Comparison of ENCODE assay signal across 19 cellular contexts in genomic region chr17:32335647-32336046, GRCh38. TPM values are rescaled to one million over a fixed set of nuclear protein-coding genes. Genes with fewer than 3 reads are reported as not detected.
DNase-seq lines count a peak whose midpoint lies in the region; ATAC-seq, FAIRE-seq and TF ChIP-seq lines count a peak whose summit lies in the region.
"Had no signal": no experiment of that assay in that cellular context is flagged by ENCODE, and none has a peak within 500 bp of the region (broad histone marks: within the 10 kb centered on the region; RNA-seq: fewer than 3 reads in every experiment).

No MANE protein-coding gene starts in this region.

- H3K9ac ChIP-seq in astrocyte (ENCODE audit: low read length) (no peak overlapping the region), MM.1S (ENCODE audit: low read length) (no peak overlapping the region)

- H3K4me1 Mint-ChIP-seq in astrocyte (ENCODE audit: low read depth, unreplicated experiment), result peaks cover 11% of the 10 kb centered on the region
- H3K4me1 Mint-ChIP-seq: WTC11 had no signal

- H3F3A ChIP-seq in MM.1S (ENCODE audit: insufficient read depth, low read length), result no peaks in the 10 kb centered on the region

- H3K79me2 ChIP-seq in astrocyte (ENCODE audit: insufficient read depth, low read length), result no peaks in the 10 kb centered on the region
- H3K79me2 ChIP-seq in MM.1S (ENCODE audit: low read length), result no peaks in the 10 kb centered on the region

- H4K20me1 ChIP-seq in astrocyte (ENCODE audit: insufficient read depth, low read length) (no peaks in the 10 kb centered on the region), MM.1S (ENCODE audit: insufficient read depth, low read length) (no peaks in the 10 kb centered on the region)

- H3K4me1 ChIP-seq in astrocyte (ENCODE audit: insufficient read depth, low read length) (peaks cover 6% of the 10 kb centered on the region), MM.1S (ENCODE audit: low read length) (no peaks in the 10 kb centered on the region)

- H3K9me3 ChIP-seq in astrocyte (ENCODE audit: insufficient read depth, low read depth, low read length) (no peaks in the 10 kb centered on the region), MM.1S (replicated peaks; ENCODE audit: insufficient read depth, low read length) (no peaks in the 10 kb centered on the region)
- H3K9me3 ChIP-seq: MG63 had no signal

- H3K27ac ChIP-seq in astrocyte (ENCODE audit: low read depth, low read length) (no peak overlapping the region), MM.1S (ENCODE audit: low read length) (no peak overlapping the region)

- H2AFZ ChIP-seq in astrocyte (ENCODE audit: low read depth, low read length) (no peak overlapping the region), MM.1S (ENCODE audit: low read length) (no peak overlapping the region)

- DNase-seq in A172 (ENCODE audit: low spot score), result peak; percentile 69
- peak; percentile 83 for DNase-seq in GM04503 (ENCODE audit: low read depth)
- peak; percentile 84 for DNase-seq in astrocyte (ENCODE audit: low read depth)
- DNase-seq in islet precursor cell, result peak; percentile 19
- DNase-seq in MM.1S, result no peak
- no peak for DNase-seq in HPDE6-E6E7 (ENCODE audit: extremely low spot score)
- DNase-seq: left ventricle myocardium superior, MG63, NCI-H2029 treated with DMSO at 0.1 percent for 48 hours, NCI-H526 treated with DMSO at 0.1 percent for 48 hours, right cardiac atrium had no signal

- no peak for ATAC-seq in HG03139 (IDR thresholded peaks at IDR 0.05; ENCODE audit: unreplicated experiment)
- no peak for ATAC-seq in GM19397 (IDR thresholded peaks at IDR 0.05; ENCODE audit: unreplicated experiment)
- ATAC-seq: activated naive CD4-positive, alpha-beta T cell treated with anti-CD3 and anti-CD28 coated beads, Interleukin-2, amount 50 U/mL, for 72 hours; HCT116; left ventricle myocardium superior; right cardiac atrium; stimulated activated memory B cell treated with anti-CD40 and anti-IgM and Interleukin-4, amounts not matched to agents 10 μg/mL and 1 μg/mL and 100 μg/mL, for 72 hours; WTC11 had no signal

- no peaks in the 10 kb centered on the region for H3K9me3 Mint-ChIP-seq in astrocyte (ENCODE audit: unreplicated experiment)
- H3K9me3 Mint-ChIP-seq: activated naive CD4-positive, alpha-beta T cell treated with anti-CD3 and anti-CD28 coated beads, Interleukin-2, amount 50 U/mL, for 72 hours; nephron; stimulated activated memory B cell treated with anti-CD40 and anti-IgM and Interleukin-4, amounts not matched to agents 10 μg/mL and 1 μg/mL and 100 μg/mL, for 72 hours; type B pancreatic cell; WTC11 had no signal

- peaks cover 4% of the 10 kb centered on the region for H3K36me3 ChIP-seq in astrocyte (ENCODE audit: insufficient read depth, low read length)
- H3K36me3 ChIP-seq in MM.1S (replicated peaks; ENCODE audit: insufficient read depth, low read length), result no peaks in the 10 kb centered on the region

- peak; percentile 90 for FAIRE-seq in astrocyte (lab: Jason Lieb, UNC)

- H3K27ac Mint-ChIP-seq in astrocyte (ENCODE audit: unreplicated experiment), result peak overlapping the region; percentile 59
- H3K27ac Mint-ChIP-seq: nephron; stimulated activated memory B cell treated with anti-CD40 and anti-IgM and Interleukin-4, amounts not matched to agents 10 μg/mL and 1 μg/mL and 100 μg/mL, for 72 hours; type B pancreatic cell; WTC11 had no signal

- no peaks in the 10 kb centered on the region for H3K27me3 ChIP-seq in astrocyte (ENCODE audit: insufficient read depth, low read length)
- H3K27me3 ChIP-seq in MM.1S (replicated peaks; ENCODE audit: insufficient read depth, low read length), result no peaks in the 10 kb centered on the region
- H3K27me3 ChIP-seq: MG63 had no signal

- TF ChIP-seq CTCF in astrocyte (IDR thresholded peaks at IDR 0.05; ENCODE audit: insufficient read depth, low read depth, low read length) (no peak), MM.1S (IDR thresholded peaks at IDR 0.05; ENCODE audit: low read length) (no peak)

- H3K4me3 ChIP-seq in astrocyte (ENCODE audit: insufficient read depth, low read depth, low read length) (no peak overlapping the region), MM.1S (ENCODE audit: low read length) (no peak overlapping the region)
- H3K4me3 ChIP-seq: MG63 had no signal

- H3K4me2 ChIP-seq in astrocyte (ENCODE audit: low read length), result peak overlapping the region; percentile 14
- H3K4me2 ChIP-seq in MM.1S (ENCODE audit: low read depth, low read length), result no peak overlapping the region

- H3K9me2 ChIP-seq in MM.1S (replicated peaks; ENCODE audit: insufficient read depth, low read length), result no peaks in the 10 kb centered on the region

- peaks cover 6% of the 10 kb centered on the region for H3K36me3 Mint-ChIP-seq in astrocyte (ENCODE audit: low read depth, unreplicated experiment)
- H3K36me3 Mint-ChIP-seq: activated naive CD4-positive, alpha-beta T cell treated with anti-CD3 and anti-CD28 coated beads, Interleukin-2, amount 50 U/mL, for 72 hours had no signal

- peak overlapping the region; percentile 4 for H3K4me3 Mint-ChIP-seq in astrocyte (ENCODE audit: unreplicated experiment)
- H3K4me3 Mint-ChIP-seq: nephron; stimulated activated memory B cell treated with anti-CD40 and anti-IgM and Interleukin-4, amounts not matched to agents 10 μg/mL and 1 μg/mL and 100 μg/mL, for 72 hours; type B pancreatic cell; WTC11 had no signal

- H3K27me3 Mint-ChIP-seq in astrocyte (ENCODE audit: low read depth, unreplicated experiment), result no peaks in the 10 kb centered on the region
- H3K27me3 Mint-ChIP-seq: stimulated activated memory B cell treated with anti-CD40 and anti-IgM and Interleukin-4, amounts not matched to agents 10 μg/mL and 1 μg/mL and 100 μg/mL, for 72 hours; type B pancreatic cell had no signal

RNA-seq across cellular contexts. Expression of gene C17orf75, which starts 6.3 kb away (rescaled TPM):
- 75.6 and 89.5 TPM in 2 replicates for total RNA-seq in A172 (2014; rRNA removed; shearing (Covaris generic))
- total RNA-seq in astrocyte, result 15.3 and 16.2 TPM in 2 replicates

RNA-seq across cellular contexts. Expression of gene ZNF207, which starts 14.3 kb away (rescaled TPM):
- total RNA-seq in A172 (2014; rRNA removed; shearing (Covaris generic)), result 221 and 227 TPM in 2 replicates
- 148 and 168 TPM in 2 replicates for total RNA-seq in astrocyte

Comparison
In these comparisons a context has a peak if more than half of its experiments do, and no peak if none do; other contexts are left out.
1. DNase-seq: peak in A172 (single experiment), GM04503 (single experiment), astrocyte (single experiment) and islet precursor cell (single experiment); none in MM.1S (single experiment) and HPDE6-E6E7 (single experiment).